ENCODE assay signal across 9 cellular contexts in the genomic region with DNA sequence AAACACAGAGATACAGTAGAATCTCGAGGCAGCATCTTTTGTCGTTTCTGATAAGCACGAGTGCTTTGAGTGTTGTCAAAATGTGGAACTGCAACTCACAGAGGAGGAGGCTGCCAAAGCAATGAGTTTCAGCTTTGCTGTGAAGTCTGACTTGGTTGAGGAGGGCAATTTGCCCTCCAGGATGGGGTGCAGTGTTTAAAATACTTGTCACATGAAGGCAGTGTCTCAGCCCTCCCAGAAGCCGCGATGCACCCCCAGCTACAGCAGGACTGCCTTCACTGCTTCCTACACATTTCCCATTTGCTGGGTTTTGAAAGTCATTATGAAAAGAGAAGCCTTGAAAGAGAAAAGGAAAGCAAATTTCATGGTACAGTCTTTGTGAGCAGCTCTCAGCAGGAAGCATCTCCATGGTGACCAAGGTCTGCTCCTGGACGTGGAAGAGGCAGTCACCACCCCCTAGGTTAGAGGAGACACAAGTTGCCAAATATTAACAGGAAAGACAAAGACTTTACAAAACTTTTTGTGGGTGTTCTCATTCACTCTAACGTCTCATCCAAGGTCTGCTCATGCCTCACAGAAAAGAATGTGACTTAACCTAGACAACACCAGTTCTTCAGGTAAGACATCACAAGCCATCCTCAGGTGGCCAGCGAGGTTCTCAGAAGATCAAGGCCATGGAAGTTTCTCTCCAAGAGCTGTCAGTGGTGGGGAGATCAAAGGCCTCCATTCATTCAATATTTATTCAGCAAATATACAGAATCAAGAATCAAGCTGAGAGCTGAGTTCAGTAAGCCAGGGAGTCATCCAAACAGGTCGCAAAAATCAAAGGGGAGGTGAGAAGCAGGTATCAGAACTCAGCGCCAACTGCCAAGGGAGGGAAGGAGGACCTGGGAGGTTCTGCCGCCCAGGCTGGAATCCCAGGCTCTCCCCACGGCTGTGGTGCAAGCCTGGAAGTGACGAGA.
A peak's percentile ranks its signal among the peaks of the same experiment; 100 is the strongest.
DNase-seq lines count a peak whose midpoint lies in the region; ATAC-seq lines count a peak whose summit lies in the region.
"Had no signal": no experiment of that assay in that cellular context is flagged by ENCODE, and none has a peak within 500 bp of the region (broad histone marks: within the 10 kb centered on the region; RNA-seq: fewer than 3 reads in every experiment).

No MANE protein-coding gene starts in this region.

- ATAC-seq in GM19025 (IDR thresholded peaks at IDR 0.05; ENCODE audit: low read depth, unreplicated experiment) (peak; percentile 84), HG02852 (IDR thresholded peaks at IDR 0.05; ENCODE audit: unreplicated experiment) (peak; percentile 84)

- peak; percentile 6 for DNase-seq in GDM1 (lab: John Stamatoyannopoulos, UW)
- DNase-seq in NCI-H2227 (lab: John Stamatoyannopoulos, UW; ENCODE audit: unreplicated experiment): peak; percentile 8
- DNase-seq in AG08395 (ENCODE audit: low spot score): no peak
- DNase-seq in NOMO-1 (lab: John Stamatoyannopoulos, UW; ENCODE audit: unreplicated experiment in 2 of 2): no peak
- DNase-seq in stimulated activated CD8-positive, alpha-beta memory T cell treated with anti-CD3 and anti-CD28 coated beads, Interleukin-4, amount 100 ng/mL, for 48 hours: no peak
- no peak for DNase-seq in cardiac septum (ENCODE audit: low spot score)
- DNase-seq: activated CD4-positive, alpha-beta T cell treated with anti-CD3 and anti-CD28 coated beads for 1 hour had no signal

- intact Hi-C loops in cardiac septum (cut with DNase I): no loop called here

Comparison
In these comparisons a context has a peak if more than half of its experiments do, and no peak if none do; other contexts are left out.
1. DNase-seq: peak in GDM1 (single experiment) and NCI-H2227 (single experiment); none in AG08395 (single experiment), NOMO-1 (0 of 2), stimulated activated CD8-positive, alpha-beta memory T cell treated with anti-CD3 and anti-CD28 coated beads, Interleukin-4, amount 100 ng/mL, for 48 hours (single experiment) and cardiac septum (single experiment).